11 cellular contexts compared by ENCODE assay signal in genomic region chr7:90910136-90910535, GRCh38.
"Had no signal": no experiment of that assay in that cellular context is flagged by ENCODE, and none has a peak within 500 bp of the region (broad histone marks: within the 10 kb centered on the region; RNA-seq: fewer than 3 reads in every experiment).

No MANE protein-coding gene starts in this region.

- H3K27ac ChIP-seq: transverse colon, vagina had no signal

- H3K9me3 ChIP-seq: transverse colon, vagina had no signal

- H3K27me3 ChIP-seq: transverse colon, vagina had no signal

- H3K36me3 ChIP-seq: transverse colon, vagina had no signal

- H3K4me1 ChIP-seq: transverse colon, vagina had no signal

- DNase-seq: activated CD4-positive, alpha-beta T cell treated with anti-CD3 and anti-CD28 coated beads, Interleukin-2, amount 50 U/mL, for 1 hour; activated CD8-positive, alpha-beta memory T cell treated with anti-CD3 and anti-CD28 coated beads for 24 hours; activated naive CD8-positive, alpha-beta T cell treated with anti-CD3 and anti-CD28 coated beads, Interleukin-2, amount 10 ng/mL, durations not matched to agents 7 days and 5 days; aorta; mesendoderm; nucleus accumbens; stimulated activated CD4-positive, alpha-beta T cell treated with anti-CD3 and anti-CD28 coated beads, Interleukin-2, amount 100 ng/mL, for 48 hours; stimulated activated naive B cell treated with anti-CD40 and anti-IgM and Interleukin-4, amounts not matched to agents 10 μg/mL and 1 μg/mL and 100 μg/mL, for 72 hours; T-helper 9 cell; transverse colon had no signal

- H3K4me3 ChIP-seq: transverse colon, vagina had no signal
